8 cellular contexts compared by ENCODE assay signal in the genomic region with DNA sequence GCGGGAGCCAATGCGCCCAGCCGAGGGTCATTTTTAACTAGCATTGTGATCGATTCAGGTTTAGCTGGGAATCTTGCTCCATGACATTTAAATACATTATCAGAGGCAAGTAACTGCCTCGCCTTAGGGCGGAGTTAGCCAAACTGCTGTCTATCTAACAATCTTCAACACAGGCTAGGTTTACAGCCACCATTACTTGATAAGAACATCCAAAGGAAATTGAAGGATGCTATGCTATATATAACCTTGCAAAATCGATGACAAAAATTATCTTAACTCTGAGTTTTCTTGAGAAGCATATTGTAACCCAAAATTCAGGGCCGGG. TPM values are rescaled to one million over a fixed set of nuclear protein-coding genes. Genes with fewer than 3 reads are reported as not detected.
DNase-seq lines count a peak whose midpoint lies in the region; ATAC-seq, FAIRE-seq and TF ChIP-seq lines count a peak whose summit lies in the region.

No MANE protein-coding gene starts in this region.

- H4K8ac ChIP-seq in mesendoderm (ENCODE audit: low read depth, low read length): peak overlapping the region; percentile 40

- H3K79me2 ChIP-seq in GM12878 (ENCODE audit: control insufficient read depth, insufficient read depth, low read length) (peaks cover 64% of the 10 kb centered on the region), mesendoderm (ENCODE audit: control insufficient read depth, insufficient read depth, low read length) (peaks cover 39% of the 10 kb centered on the region)

- DNase-seq in left ventricle myocardium inferior: no peak
- no peak for DNase-seq in left ventricle myocardium superior
- no peak for DNase-seq in GM12878 (ENCODE audit: low read depth, low spot score)
- DNase-seq in mesendoderm: peak; percentile 12
- DNase-seq in aorta: no peak
- no peak for DNase-seq in CD1c-positive myeloid dendritic cell (ENCODE audit: extremely low spot score)

- intact Hi-C loops in left ventricle myocardium inferior (cut with micrococcal nuclease): no loop called here
- intact Hi-C loops in left ventricle myocardium superior (cut with micrococcal nuclease): no loop called here
- intact Hi-C loops in GM12878 (cut with micrococcal nuclease; ENCODE audit: unreplicated experiment): no loop called here
- intact Hi-C loops in aorta (cut with DNase I): no loop called here

- no peak for TF ChIP-seq CTCF in left ventricle myocardium inferior (IDR thresholded peaks at IDR 0.05; ENCODE audit: borderline replicate concordance)
- TF ChIP-seq CTCF in GM12878 (IDR thresholded peaks at IDR 0.05 in 2 of 3, conservative IDR thresholded peaks at IDR 0.05 in 1 of 3; ENCODE audit: control insufficient read depth in 2 of 3, extremely low read depth in 1 of 3, insufficient read depth in 1 of 3, low read depth in 3 of 3, low read length in 3 of 3): no peak

- ATAC-seq in left ventricle myocardium superior: no peak
- ATAC-seq in GM12878: no peak
- ATAC-seq in aorta (ENCODE audit: low FRiP score): no peak
- ATAC-seq in HG03378 (IDR thresholded peaks at IDR 0.05; ENCODE audit: unreplicated experiment): no peak
- ATAC-seq in HG03520 (IDR thresholded peaks at IDR 0.05; ENCODE audit: unreplicated experiment): no peak

- H3K9me3 ChIP-seq in left ventricle myocardium inferior (replicated peaks) (no peaks in the 10 kb centered on the region), GM12878 (replicated peaks; ENCODE audit: control insufficient read depth, insufficient read depth, low read length) (no peaks in the 10 kb centered on the region; the same call in 2 of the 3 replicates), aorta (ENCODE audit: control insufficient read depth, low read length) (no peaks in the 10 kb centered on the region)

- TF ChIP-seq POLR2A in GM12878 (IDR thresholded peaks at IDR 0.05; ENCODE audit: low read depth, low read length): no peak

- no peak overlapping the region for H2BK120ac ChIP-seq in mesendoderm (ENCODE audit: low read depth, low read length)

- H4K5ac ChIP-seq in mesendoderm (ENCODE audit: low read length): no peak overlapping the region

- TSS peak; percentile 75 for BruUV-seq in GM12878 (replicated peaks; lab: Mats Ljungman, UMichigan)

- POLR2A ChIA-PET in GM12878 (lab: Charles Lee): interaction anchor here (1.1 to 8.5 kb wide), 11 partner anchors 8 to 106 kb away, joined by 3 to 85 read pairs (median 9); no protein-coding TSS in a partner anchor

- H3K18ac ChIP-seq in mesendoderm (ENCODE audit: low read length): no peak overlapping the region

- H3K27me3 ChIP-seq in left ventricle myocardium inferior (ENCODE audit: low read depth) (no peaks in the 10 kb centered on the region), GM12878 (replicated peaks in 1 of 2; ENCODE audit: control insufficient read depth in 2 of 2, insufficient read depth in 2 of 2, low read length in 1 of 2) (no peaks in the 10 kb centered on the region), mesendoderm (ENCODE audit: insufficient read depth, low read length, poor library complexity) (no peaks in the 10 kb centered on the region), aorta (ENCODE audit: control insufficient read depth in 1 of 2, insufficient read depth in 2 of 2, low read length in 1 of 2) (no peaks in the 10 kb centered on the region)

- CTCF ChIA-PET in GM12878 (lab: Yijun Ruan, JAX): interaction anchor here (1.0 to 2.9 kb wide), 6 partner anchors 9 to 116 kb away, joined by 3 to 14 read pairs (median 4); no protein-coding TSS in a partner anchor

- H3K36me3 ChIP-seq in left ventricle myocardium inferior (peaks cover 15% of the 10 kb centered on the region), GM12878 (ENCODE audit: control insufficient read depth in 2 of 2, insufficient read depth in 2 of 2, low read length in 1 of 2) (peaks cover 1 to 23% of the 10 kb centered on the region in 2 experiments), mesendoderm (ENCODE audit: control insufficient read depth, insufficient read depth, low read length) (no peaks in the 10 kb centered on the region), aorta (ENCODE audit: control insufficient read depth in 1 of 2, insufficient read depth in 2 of 2, low read length in 1 of 2) (no peaks in the 10 kb centered on the region)

- RAD21 ChIA-PET in GM12878 (lab: Charles Lee; ENCODE audit: unreplicated experiment): interaction anchor here (0.9 to 7.4 kb wide), 5 partner anchors 10 to 105 kb away, joined by 3 to 52 read pairs (median 23); no protein-coding TSS in a partner anchor

- peaks cover 5% of the 10 kb centered on the region; the same call in 1 of the 2 replicates for H4K20me1 ChIP-seq in GM12878 (ENCODE audit: control insufficient read depth, insufficient read depth)

- H3K9ac ChIP-seq in GM12878 (ENCODE audit: control insufficient read depth, insufficient read depth, low read length): peak overlapping the region; percentile 86
- H3K9ac ChIP-seq in mesendoderm (ENCODE audit: low read length): peak overlapping the region; percentile 94

- no peak for FAIRE-seq in GM12878 (lab: Jason Lieb, UNC)

- WGBS in GM12878 (ENCODE audit: insufficient coverage, insufficient replicate concordance, low lambda C conversion rate, missing lambda C conversion rate): 1% methylated on average over 8 of the region's 8 CpGs
- WGBS in mesendoderm (ENCODE audit: extremely low coverage, insufficient coverage, low lambda C conversion rate): no CpG with 5 or more reads among the region's 8 CpGs
- 77% methylated on average over 8 of the region's 8 CpGs for WGBS in aorta, 2 donors

- H2AFZ ChIP-seq in GM12878 (ENCODE audit: control insufficient read depth, low read depth, low read length): no peak overlapping the region

- peak overlapping the region; percentile 98 for H3K27ac ChIP-seq in left ventricle myocardium inferior (replicated peaks)
- H3K27ac ChIP-seq in GM12878 (ENCODE audit: control insufficient read depth, insufficient read depth): peak overlapping the region; percentile 96
- no peak overlapping the region for H3K27ac ChIP-seq in mesendoderm (ENCODE audit: low read depth, low read length)
- H3K27ac ChIP-seq in aorta (ENCODE audit: low read depth in 1 of 2, low read length in 2 of 2): no peak overlapping the region

- no peak overlapping the region for H3K4ac ChIP-seq in mesendoderm (ENCODE audit: low read depth, low read length)

- in situ Hi-C loops in GM12878 (cut with MboI): no loop called here

- TF ChIP-seq RAD21 in GM12878 (IDR thresholded peaks at IDR 0.05; ENCODE audit: insufficient read depth, low read depth, low read length): no peak

- H3K4me1 ChIP-seq in left ventricle myocardium inferior (peaks cover 44% of the 10 kb centered on the region), GM12878 (ENCODE audit: control insufficient read depth, insufficient read depth, low read length) (peaks cover 8% of the 10 kb centered on the region), mesendoderm (ENCODE audit: control insufficient read depth, low read depth, low read length) (peaks cover 4% of the 10 kb centered on the region), aorta (ENCODE audit: control insufficient read depth in 1 of 2, insufficient read depth in 2 of 2, low read length in 2 of 2) (no peaks in the 10 kb centered on the region)

- H3K23ac ChIP-seq in mesendoderm (ENCODE audit: low read length): no peak overlapping the region

- no peak overlapping the region for H2BK5ac ChIP-seq in mesendoderm (ENCODE audit: low read length)

- peaks cover 5% of the 10 kb centered on the region for H3K79me1 ChIP-seq in mesendoderm (ENCODE audit: low read length)

- no peak overlapping the region for H2BK15ac ChIP-seq in mesendoderm (replicated peaks; ENCODE audit: low read depth)

- no peak for TF ChIP-seq EP300 in GM12878 (IDR thresholded peaks at IDR 0.05; ENCODE audit: borderline replicate concordance in 1 of 2, control insufficient read depth in 1 of 2, low read depth in 2 of 2, low read length in 2 of 2)

- H3K56ac ChIP-seq in mesendoderm (ENCODE audit: low read length): peak overlapping the region; percentile 97

- SMC1A ChIA-PET in GM12878 (lab: Charles Lee; ENCODE audit: uncharacterized antibody, unreplicated experiment): interaction anchor here (0.7 to 12.5 kb wide), 15 partner anchors 11 to 116 kb away, joined by 3 to 155 read pairs (median 8); no protein-coding TSS in a partner anchor

- H2AK5ac ChIP-seq in mesendoderm (ENCODE audit: low read length): no peak overlapping the region

- peak overlapping the region; percentile 97 for H3K4me3 ChIP-seq in left ventricle myocardium inferior
- peak overlapping the region; percentile 94 for H3K4me3 ChIP-seq in GM12878
- H3K4me3 ChIP-seq in mesendoderm (ENCODE audit: low read length): peak overlapping the region; percentile 97
- peak overlapping the region; percentile 38 to 71 for H3K4me3 ChIP-seq in aorta (ENCODE audit: low read length in 2 of 2)

- peak overlapping the region; percentile 86 for H3K4me2 ChIP-seq in GM12878 (ENCODE audit: control insufficient read depth, insufficient read depth)
- H3K4me2 ChIP-seq in mesendoderm (ENCODE audit: low read length): peak overlapping the region; percentile 98

RNA-seq across cellular contexts. Expression of a gene that starts 1.4 kb away (rescaled TPM):
- total RNA-seq in left ventricle myocardium inferior (76.4 TPM), left ventricle myocardium superior (61.2 TPM), GM12878 (2014; rRNA removed) (325 and 365 TPM in 2 replicates), GM12878 (2014; rRNA removed; fragmentation: Illumina TruSeq; extraction: Trizol) (306 and 308 TPM in 2 replicates), GM12878 (2021) (356 and 373 TPM in 2 replicates), aorta (100 to 1,000 TPM in 1 of 2 donors, 10 to 100 TPM in 1; 81.8 to 141 TPM)
- 1,474 and 1,543 TPM in 2 replicates for total RNA-seq in GM12878 (2013; cell fraction: nucleolus; rRNA removed)
- 147 TPM for polyA plus RNA-seq in GM12878 (2011; ENCODE audit: low read depth)
- polyA plus RNA-seq in GM12878 (2011; rRNA removed) (368 and 477 TPM in 2 replicates), GM12878 (2014; fragmentation: Illumina TruSeq; extraction: Trizol) (218 and 272 TPM in 2 replicates), GM12878 (2014; fragmentation: Nextera tagmentation; extraction: Ambion mirVana) (100 to 1,000 TPM; 123 to 132 TPM), GM12878 (2014; rRNA removed) (152 and 164 TPM in 2 replicates), GM12878 (2016; fragmentation: Nextera tagmentation; extraction: Ambion mirVana) (100 to 1,000 TPM; 468 to 526 TPM), aorta (10 to 100 TPM; 19.5 to 23.7 TPM)
- polyA plus RNA-seq in GM12878 (2011; cell fraction: cytosol; rRNA removed): 111 and 144 TPM in 2 replicates
- polyA plus RNA-seq in GM12878 (2011; cell fraction: nucleus; rRNA removed): 375 and 515 TPM in 2 replicates
- polyA plus RNA-seq in GM12878 (2012): 227 and 250 TPM in 2 replicates
- 462 and 911 TPM in 2 replicates for polyA minus RNA-seq in GM12878 (2011; rRNA and poly(A)+ RNA removed)
- polyA minus RNA-seq in GM12878 (2011; cell fraction: cytosol; rRNA and poly(A)+ RNA removed): 210 and 215 TPM in 2 replicates
- 318 and 391 TPM in 2 replicates for polyA minus RNA-seq in GM12878 (2011; cell fraction: nucleus; rRNA and poly(A)+ RNA removed)
- polyA plus RNA-seq in mesendoderm (2013, experiment 1 of 2): 31.8 TPM
- 29.9 TPM for polyA plus RNA-seq in mesendoderm (2013, experiment 2 of 2)

Comparison
In these comparisons a context has a peak if more than half of its experiments do, and no peak if none do; other contexts are left out.
1. H3K27ac ChIP-seq: peak in left ventricle myocardium inferior (single experiment) and GM12878 (single experiment); none in mesendoderm (single experiment) and aorta (0 of 2).
2. Peak in every context shown above with its lines, with median percentiles within 50 percentile points of each other: H3K4me3 ChIP-seq.